11 cellular contexts compared by ENCODE assay signal in the genomic region with DNA sequence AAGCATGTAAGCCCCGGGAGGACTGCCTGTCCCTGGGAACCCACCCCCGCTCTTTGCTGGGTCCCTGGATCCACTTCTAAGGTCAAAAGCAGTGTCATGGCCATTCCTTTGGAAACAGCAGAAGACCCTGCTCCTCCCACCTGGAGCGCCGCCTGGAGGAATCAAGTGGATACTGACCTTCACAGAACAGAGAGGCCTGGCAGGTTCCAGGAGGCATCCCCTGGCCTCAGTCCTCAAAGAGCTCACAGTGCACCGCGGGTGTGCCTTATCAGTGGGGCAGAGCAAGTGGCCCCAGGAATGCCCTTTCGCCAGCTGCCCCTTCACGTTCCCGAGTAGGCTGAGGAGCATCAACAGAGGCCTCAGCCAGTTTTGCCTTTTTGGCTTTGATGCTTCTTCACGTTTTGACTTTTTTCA. TPM values are rescaled to one million over a fixed set of nuclear protein-coding genes. Genes with fewer than 3 reads are reported as not detected.
DNase-seq lines count a peak whose midpoint lies in the region; ATAC-seq and TF ChIP-seq lines count a peak whose summit lies in the region.
"Had no signal": no experiment of that assay in that cellular context is flagged by ENCODE, and none has a peak within 500 bp of the region (broad histone marks: within the 10 kb centered on the region; RNA-seq: fewer than 3 reads in every experiment).

No MANE protein-coding gene starts in this region.

- H3K4me3 ChIP-seq in GM12865 (ENCODE audit: low read depth, low read length) (no peak overlapping the region), cardiac fibroblast (replicated peaks in 1 of 2; ENCODE audit: low read depth in 2 of 2, low read length in 2 of 2) (no peak overlapping the region), osteoblast (ENCODE audit: insufficient read depth, low read length) (no peak overlapping the region)
- H3K4me3 ChIP-seq: Peyer's patch had no signal

- no peak for ATAC-seq in GM21737 (IDR thresholded peaks at IDR 0.05; ENCODE audit: unreplicated experiment)

- no peak overlapping the region for H3K4me2 ChIP-seq in osteoblast (ENCODE audit: insufficient read depth, low read length)

- H3K79me2 ChIP-seq in osteoblast (ENCODE audit: insufficient read depth, low read length): no peaks in the 10 kb centered on the region
- H3K79me2 ChIP-seq: parathyroid adenoma had no signal

- H2AFZ ChIP-seq in osteoblast (ENCODE audit: low read length): no peak overlapping the region
- H2AFZ ChIP-seq: parathyroid adenoma had no signal

- DNase-seq in GM12865 (ENCODE audit: low read depth): peak; percentile 27
- DNase-seq in NCI-H1092 treated with DMSO at 0.1 percent for 48 hours (lab: John Stamatoyannopoulos, UW): peak; percentile 4
- peak in 1 of 2 donors; percentile 24 for DNase-seq in cardiac fibroblast (ENCODE audit: low read depth in 2 of 2)
- DNase-seq in osteoblast (ENCODE audit: insufficient read length, low spot score, missing footprints): peak; percentile 79
- DNase-seq in NCI-H2107 (lab: John Stamatoyannopoulos, UW): no peak
- DNase-seq in NCI-H2029 treated with DMSO at 0.1 percent for 48 hours (lab: John Stamatoyannopoulos, UW): no peak
- DNase-seq: cerebellar nuclear complex, KG1 had no signal

- no peaks in the 10 kb centered on the region for H3K9me3 ChIP-seq in osteoblast (ENCODE audit: low read depth, low read length)
- H3K9me3 ChIP-seq: Peyer's patch had no signal

- TF ChIP-seq CTCF in GM12865 (IDR thresholded peaks at IDR 0.05; ENCODE audit: insufficient read depth, low read depth, low read length, missing control alignments) (peak; percentile 33), cardiac fibroblast (IDR thresholded peaks at IDR 0.05; ENCODE audit: low read depth, low read length) (peak; percentile 32), osteoblast (IDR thresholded peaks at IDR 0.05; ENCODE audit: extremely low read depth, low read depth, low read length) (no peak)

- no peak overlapping the region for H3K27ac ChIP-seq in osteoblast (ENCODE audit: low read depth, low read length)
- H3K27ac ChIP-seq: parathyroid adenoma, Peyer's patch had no signal

- no peaks in the 10 kb centered on the region for H3K4me1 ChIP-seq in osteoblast (ENCODE audit: insufficient read depth, low read length)
- H3K4me1 ChIP-seq: parathyroid adenoma had no signal

- H3K27me3 ChIP-seq in osteoblast (ENCODE audit: insufficient read depth, low read length): peaks cover 16% of the 10 kb centered on the region
- H3K27me3 ChIP-seq: Peyer's patch had no signal

- H4K20me1 ChIP-seq in osteoblast (ENCODE audit: insufficient read depth, low read length): peaks cover 3% of the 10 kb centered on the region

- peaks cover 22% of the 10 kb centered on the region for H3K36me3 ChIP-seq in osteoblast (ENCODE audit: insufficient read depth, low read length)

RNA-seq across cellular contexts. Expression of gene SLC4A11, which starts 11.1 kb away (rescaled TPM):
- under 0.01 TPM in 2 replicates for total RNA-seq in osteoblast

RNA-seq across cellular contexts. Expression of gene ITPA, which starts 40.8 kb away (rescaled TPM):
- total RNA-seq in osteoblast: 29.8 and 34.0 TPM in 2 replicates

RNA-seq across cellular contexts. Expression of gene DDRGK1, which starts 45.6 kb away (rescaled TPM):
- total RNA-seq in osteoblast: 25.9 and 26.8 TPM in 2 replicates

Comparison
In these comparisons a context has a peak if more than half of its experiments do, and no peak if none do; other contexts are left out.
1. DNase-seq: peak in GM12865 (single experiment), NCI-H1092 treated with DMSO at 0.1 percent for 48 hours (single experiment) and osteoblast (single experiment); none in NCI-H2107 (single experiment) and NCI-H2029 treated with DMSO at 0.1 percent for 48 hours (single experiment).